Comparison of ENCODE assay signal across 25 cellular contexts in the genomic region with DNA sequence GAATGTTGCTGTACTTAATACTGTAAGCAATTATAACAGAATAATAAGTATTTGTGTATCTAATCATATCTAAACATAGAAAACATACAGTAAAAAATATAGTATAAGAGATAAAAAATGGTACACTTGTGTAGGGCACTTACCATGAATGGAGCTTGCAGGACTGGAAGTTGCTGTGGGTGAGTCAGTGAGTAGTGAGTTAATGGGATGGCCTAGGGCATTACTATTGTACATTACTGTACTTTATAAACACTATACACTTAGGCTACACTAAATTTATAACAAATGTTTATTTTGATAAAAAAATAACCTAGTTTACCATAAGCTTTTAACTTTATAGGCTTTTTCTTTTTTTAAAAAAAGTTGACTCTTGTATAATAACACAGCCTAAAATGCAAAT.
"Had no signal": no experiment of that assay in that cellular context is flagged by ENCODE, and none has a peak within 500 bp of the region (broad histone marks: within the 10 kb centered on the region; RNA-seq: fewer than 3 reads in every experiment).

No MANE protein-coding gene starts in this region.

- H3K4me1 ChIP-seq: neural progenitor cell, parathyroid adenoma, psoas muscle, right lobe of liver, sigmoid colon, stomach, thyroid gland, tibial nerve, upper lobe of left lung had no signal

- H3K36me3 ChIP-seq: neural progenitor cell, ovary, right lobe of liver, sigmoid colon, stomach, thoracic aorta, thyroid gland, tibial nerve, upper lobe of left lung, vagina had no signal

- DNase-seq: natural killer cell; occipital lobe; ovary; posterior cingulate gyrus; psoas muscle; right cardiac atrium; right lobe of liver; sigmoid colon; small intestine; stimulated activated CD4-positive, alpha-beta T cell treated with anti-CD3 and anti-CD28 coated beads, Interleukin-15, amount 100 ng/mL, for 24 hours; stimulated activated CD4-positive, alpha-beta T cell treated with anti-CD3 and anti-CD28 coated beads, Interleukin-2, amount 100 ng/mL, for 24 hours; stimulated activated CD4-positive, alpha-beta T cell treated with anti-CD3 and anti-CD28 coated beads, Interleukin-2, amount 100 ng/mL, for 48 hours; stimulated activated CD4-positive, alpha-beta T cell treated with anti-CD3 and anti-CD28 coated beads, Interleukin-4, amount 100 ng/mL, for 24 hours; stimulated activated naive B cell treated with anti-CD40 and anti-IgM and Interleukin-4, amounts not matched to agents 10 μg/mL and 1 μg/mL and 100 μg/mL, for 72 hours; stimulated activated naive CD4-positive, alpha-beta T cell treated with Interleukin-2 at 50 U/mL for 16 hours; stomach; thyroid gland; trophoblast cell; upper lobe of left lung had no signal

- ATAC-seq: natural killer cell; psoas muscle; right cardiac atrium; right lobe of liver; stimulated activated effector memory CD8-positive, alpha-beta T cell treated with anti-CD3 and anti-CD28 coated beads, Interleukin-12 subunit alpha, Interleukin-12 subunit beta, amount 100 ng/mL, for 72 hours; stimulated activated naive B cell treated with anti-CD40 and anti-IgM and Interleukin-4, amounts not matched to agents 10 μg/mL and 1 μg/mL and 100 μg/mL, for 72 hours had no signal

- H3K4me3 ChIP-seq: neural progenitor cell, ovary, psoas muscle, right lobe of liver, sigmoid colon, stomach, thoracic aorta, thyroid gland, tibial nerve, upper lobe of left lung, vagina had no signal

- H3K9me3 ChIP-seq: ovary, right lobe of liver, sigmoid colon, thoracic aorta, thyroid gland, upper lobe of left lung, vagina had no signal

- H3K27ac ChIP-seq: neural progenitor cell, ovary, parathyroid adenoma, psoas muscle, right lobe of liver, sigmoid colon, stomach, thoracic aorta, thyroid gland, tibial nerve, upper lobe of left lung, vagina had no signal

- H3K27me3 ChIP-seq: neural progenitor cell, ovary, right lobe of liver, sigmoid colon, stomach, thyroid gland, tibial nerve, upper lobe of left lung, vagina had no signal
